ENCODE assay signal across 17 cellular contexts in the genomic region with DNA sequence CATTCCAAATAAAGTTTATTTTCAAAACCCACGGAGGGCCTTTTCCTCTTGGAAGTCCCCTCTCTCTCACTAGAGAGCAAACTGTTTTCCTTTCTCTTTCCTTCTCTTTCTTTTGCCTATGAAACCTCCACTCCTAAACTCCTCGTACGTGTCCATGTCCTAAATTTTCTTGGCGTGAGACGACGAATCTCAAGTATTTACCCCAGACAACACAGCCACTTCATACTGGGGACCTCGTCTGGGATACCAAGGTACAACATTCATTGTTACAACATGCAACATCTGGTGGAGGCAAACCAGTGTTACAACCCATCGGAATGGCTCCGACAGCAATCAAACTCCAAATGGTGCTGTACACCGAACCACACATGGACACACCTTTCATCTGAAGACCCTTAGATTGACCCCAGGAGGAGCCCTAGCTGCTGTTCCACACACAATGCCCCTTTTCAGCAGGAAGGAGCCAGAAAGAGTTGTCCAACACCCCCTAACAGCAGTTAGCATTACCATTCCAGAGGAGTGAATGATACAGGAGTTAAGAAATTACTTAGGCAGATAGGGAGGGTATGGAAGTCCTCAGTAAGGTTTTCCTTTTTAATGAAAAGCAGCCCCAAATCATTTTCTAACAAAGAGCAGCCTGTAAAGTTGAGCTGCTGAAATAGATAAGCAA.
A peak's percentile ranks its signal among the peaks of the same experiment; 100 is the strongest.
DNase-seq lines count a peak whose midpoint lies in the region; ATAC-seq and TF ChIP-seq lines count a peak whose summit lies in the region.
"Had no signal": no experiment of that assay in that cellular context is flagged by ENCODE, and none has a peak within 500 bp of the region (broad histone marks: within the 10 kb centered on the region; RNA-seq: fewer than 3 reads in every experiment).

No MANE protein-coding gene starts in this region.

- H3K9me3 Mint-ChIP-seq in MCF 10A (ENCODE audit: unreplicated experiment) (no peaks in the 10 kb centered on the region), nephron (no peaks in the 10 kb centered on the region)
- H3K9me3 Mint-ChIP-seq in activated T-helper 17 cell treated with anti-CD3 and anti-CD28 coated beads, Interleukin-2, amount 50 U/mL, for 72 hours: no peaks in the 10 kb centered on the region

- no peaks in the 10 kb centered on the region for H3K9me3 ChIP-seq in mammary epithelial cell (replicated peaks; ENCODE audit: insufficient read depth, low read length)

- H3K79me2 ChIP-seq in mammary epithelial cell (ENCODE audit: insufficient read depth, low read length): peaks cover 62% of the 10 kb centered on the region

- no peaks in the 10 kb centered on the region for H3K36me3 ChIP-seq in mammary epithelial cell (ENCODE audit: insufficient read depth, low read length)

- CTCF ChIA-PET in MCF 10A (lab: Yijun Ruan, JAX) (interaction anchor here (1.0 to 1.7 kb wide), 7 partner anchors 9 to 49 kb away, joined by 3 to 14 read pairs (median 4); no protein-coding TSS in a partner anchor), mammary epithelial cell (lab: Charles Lee; ENCODE audit: low non-redundant PET) (interaction anchor here (0.7 to 0.9 kb wide), 3 partner anchors 42 to 277 kb away, joined by 5 to 6 read pairs (median 6); no protein-coding TSS in a partner anchor)

- intact Hi-C loops in MCF 10A (cut with micrococcal nuclease) (no loop called here), mammary epithelial cell (cut with micrococcal nuclease) (loop anchor here (2.0 kb wide), 1 partner anchor 42 kb away; no protein-coding TSS in a partner anchor)

- H3K4me1 ChIP-seq in mammary epithelial cell (ENCODE audit: insufficient read depth, low read length): peaks cover 32% of the 10 kb centered on the region

- ATAC-seq in activated T-helper 17 cell treated with anti-CD3 and anti-CD28 coated beads, Interleukin-2, amount 50 U/mL, for 72 hours (replicated peaks): no peak
- ATAC-seq in HG02623 (IDR thresholded peaks at IDR 0.05; ENCODE audit: unreplicated experiment): no peak
- no peak for ATAC-seq in GM21367 (IDR thresholded peaks at IDR 0.05; ENCODE audit: unreplicated experiment)
- ATAC-seq: HCT116 had no signal

- H3K27me3 Mint-ChIP-seq in MCF 10A (ENCODE audit: insufficient read depth, unreplicated experiment) (no peaks in the 10 kb centered on the region), nephron (ENCODE audit: low read depth) (no peaks in the 10 kb centered on the region)
- no peaks in the 10 kb centered on the region for H3K27me3 Mint-ChIP-seq in activated T-helper 17 cell treated with anti-CD3 and anti-CD28 coated beads, Interleukin-2, amount 50 U/mL, for 72 hours

- no peak overlapping the region for H2AFZ ChIP-seq in mammary epithelial cell (ENCODE audit: low read depth, low read length)

- no peak overlapping the region for H3K4me2 ChIP-seq in mammary epithelial cell (ENCODE audit: insufficient read depth, low read depth, low read length)

- H3K4me1 Mint-ChIP-seq in MCF 10A (ENCODE audit: insufficient read depth, unreplicated experiment) (peaks cover 32% of the 10 kb centered on the region), nephron (peaks cover 28% of the 10 kb centered on the region)
- peaks cover 10% of the 10 kb centered on the region for H3K4me1 Mint-ChIP-seq in activated T-helper 17 cell treated with anti-CD3 and anti-CD28 coated beads, Interleukin-2, amount 50 U/mL, for 72 hours

- H3K27ac Mint-ChIP-seq in MCF 10A (ENCODE audit: low read depth, unreplicated experiment) (peak overlapping the region; percentile 37), nephron (peak overlapping the region in 2 of 3 experiments; percentile 19 to 30)
- peak overlapping the region; percentile 41 for H3K27ac Mint-ChIP-seq in activated T-helper 17 cell treated with anti-CD3 and anti-CD28 coated beads, Interleukin-2, amount 50 U/mL, for 72 hours

- in situ Hi-C loops in mammary epithelial cell (cut with MboI; ENCODE audit: low sequenced_read_pairs in 2 of 2): no loop called here

- TF ChIP-seq CTCF in MCF 10A (IDR thresholded peaks at IDR 0.05; ENCODE audit: unreplicated experiment) (no peak), mammary epithelial cell (conservative IDR thresholded peaks at IDR 0.05 in 1 of 2, IDR thresholded peaks at IDR 0.05 in 1 of 2; ENCODE audit: extremely low read depth in 1 of 2, insufficient read depth in 1 of 2, low read depth in 1 of 2, low read length in 2 of 2) (no peak), nephron (IDR thresholded peaks at IDR 0.05; ENCODE audit: unreplicated experiment in 3 of 3) (no peak)

- no peak overlapping the region for H3K27ac ChIP-seq in mammary epithelial cell (ENCODE audit: insufficient read depth, low read depth, low read length)

- POLR2A ChIA-PET in MCF 10A (lab: Yijun Ruan, JAX): interaction anchor here (0.6 to 1.8 kb wide), 8 partner anchors 10 to 172 kb away, joined by 3 to 7 read pairs (median 4); partner anchors contain the start of gene MRTFA

- BruUV-seq in MCF 10A (replicated peaks; lab: Mats Ljungman, UMichigan) (no TSS peak), mammary epithelial cell (replicated peaks; lab: Mats Ljungman, UMichigan) (no TSS peak)

- no peak for DNase-seq in MCF 10A (ENCODE audit: unreplicated experiment)
- DNase-seq in mammary epithelial cell: no peak
- DNase-seq in NCI-H345 (lab: John Stamatoyannopoulos, UW): no peak
- no peak for DNase-seq in NCI-H1417 treated with DMSO at 0.1 percent for 48 hours (lab: John Stamatoyannopoulos, UW)
- DNase-seq: 8988T, C1 segment of cervical spinal cord, COR-L47, NCI-H1092, NCI-H1694, NCI-H446 treated with DMSO at 0.1 percent for 48 hours, NCI-H774, SIG-M5 had no signal

- 86% methylated on average over 10 of the region's 10 CpGs for WGBS in mammary epithelial cell (ENCODE audit: low coverage, missing lambda C conversion rate)

- H3K4me3 ChIP-seq in mammary epithelial cell (replicated peaks in 1 of 3; ENCODE audit: insufficient read depth in 1 of 3, low read depth in 2 of 3, low read length in 3 of 3): no peak overlapping the region

- no peaks in the 10 kb centered on the region for H3K27me3 ChIP-seq in mammary epithelial cell (ENCODE audit: insufficient read depth, low read length)

- peaks cover 20% of the 10 kb centered on the region for H3K36me3 Mint-ChIP-seq in MCF 10A (ENCODE audit: insufficient read depth, unreplicated experiment)
- no peaks in the 10 kb centered on the region for H3K36me3 Mint-ChIP-seq in activated T-helper 17 cell treated with anti-CD3 and anti-CD28 coated beads, Interleukin-2, amount 50 U/mL, for 72 hours (ENCODE audit: low read depth)
- peaks cover 4% of the 10 kb centered on the region for H3K36me3 Mint-ChIP-seq in nephron (ENCODE audit: low read depth)

- no peaks in the 10 kb centered on the region for H4K20me1 ChIP-seq in mammary epithelial cell (ENCODE audit: insufficient read depth, low read length)

- H3K4me3 Mint-ChIP-seq in MCF 10A (ENCODE audit: unreplicated experiment): no peak overlapping the region
- H3K4me3 Mint-ChIP-seq in activated T-helper 17 cell treated with anti-CD3 and anti-CD28 coated beads, Interleukin-2, amount 50 U/mL, for 72 hours: no peak overlapping the region
- no peak overlapping the region for H3K4me3 Mint-ChIP-seq in nephron

- H3K9ac ChIP-seq in mammary epithelial cell (ENCODE audit: insufficient read depth, low read length): no peak overlapping the region

- dilution Hi-C loops in mammary epithelial cell (cut with HindIII; ENCODE audit: low sequenced_read_pairs): no loop called here
